1 cellular context compared by ENCODE assay signal in genomic region chr2:207835805-207836204, GRCh38.
A peak's percentile ranks its signal among the peaks of the same experiment; 100 is the strongest.
TF ChIP-seq lines count a peak whose summit lies in the region.

No MANE protein-coding gene starts in this region.

TF ChIP-seq in HepG2, 621 proteins besides CTCF, POLR2A, EP300 and RAD21 (continued from another document):
- TF ChIP-seq HNF1A (IDR thresholded peaks at IDR 0.05; ENCODE audit: low read depth) (no peak), HNF1A (CRISPR knock-in tag; IDR thresholded peaks at IDR 0.05; ENCODE audit: borderline replicate concordance) (0 out of 2 replicates have a peak, but pooled peaks have one; percentile 23), PATZ1 (CRISPR knock-in tag; IDR thresholded peaks at IDR 0.05) (peak; percentile 29; the same call in 1 of the 2 replicates), SIN3B (IDR thresholded peaks at IDR 0.05; ENCODE audit: low read length) (no peak), ZNF770 (CRISPR knock-in tag; IDR thresholded peaks at IDR 0.05) (no peak), FOXJ3 (CRISPR knock-in tag; IDR thresholded peaks at IDR 0.05; ENCODE audit: borderline replicate concordance) (0 out of 2 replicates have a peak, but pooled peaks have one; percentile 47), HOXA3 (CRISPR knock-in tag; IDR thresholded peaks at IDR 0.05) (0 out of 2 replicates have a peak, but pooled peaks have one; percentile 23), RXRB (CRISPR knock-in tag; IDR thresholded peaks at IDR 0.05; ENCODE audit: borderline replicate concordance) (0 out of 2 replicates have a peak, but pooled peaks have one; percentile 26), GATAD2A (CRISPR knock-in tag; IDR thresholded peaks at IDR 0.05) (peak; percentile 65), CC2D1A (CRISPR knock-in tag; IDR thresholded peaks at IDR 0.05) (no peak), TEF (CRISPR knock-in tag; IDR thresholded peaks at IDR 0.05) (no peak), SMYD3 (CRISPR knock-in tag; IDR thresholded peaks at IDR 0.05) (no peak), SMAD1 (CRISPR knock-in tag; IDR thresholded peaks at IDR 0.05; ENCODE audit: borderline replicate concordance, low read depth) (no peak), ATF7-NPFF (CRISPR knock-in tag; IDR thresholded peaks at IDR 0.05; ENCODE audit: low read depth) (no peak), FOSL2 (CRISPR knock-in tag; IDR thresholded peaks at IDR 0.05) (peak; percentile 54), ZNF446 (CRISPR knock-in tag; IDR thresholded peaks at IDR 0.05) (no peak), RCOR2 (CRISPR knock-in tag; IDR thresholded peaks at IDR 0.05) (peak; percentile 53; the same call in 1 of the 2 replicates), AHDC1 (CRISPR knock-in tag; IDR thresholded peaks at IDR 0.05; ENCODE audit: borderline replicate concordance) (0 out of 2 replicates have a peak, but pooled peaks have one; percentile 37), ZMYM3 (CRISPR knock-in tag; IDR thresholded peaks at IDR 0.05) (no peak), ZKSCAN5 (CRISPR knock-in tag; IDR thresholded peaks at IDR 0.05) (no peak), KLF6 (CRISPR knock-in tag; IDR thresholded peaks at IDR 0.05) (no peak)
